ENCODE assay signal across 19 cellular contexts in genomic region chr1:24903560-24903954, GRCh38. TPM values are rescaled to one million over a fixed set of nuclear protein-coding genes. Genes with fewer than 3 reads are reported as not detected.
A peak's percentile ranks its signal among the peaks of the same experiment; 100 is the strongest.
DNase-seq lines count a peak whose midpoint lies in the region; ATAC-seq, FAIRE-seq and TF ChIP-seq lines count a peak whose summit lies in the region.
"Had no signal": no experiment of that assay in that cellular context is flagged by ENCODE, and none has a peak within 500 bp of the region (broad histone marks: within the 10 kb centered on the region; RNA-seq: fewer than 3 reads in every experiment).

No MANE protein-coding gene starts in this region.

- H3K79me2 ChIP-seq in osteoblast (ENCODE audit: insufficient read depth, low read length), result no peaks in the 10 kb centered on the region

- no peaks in the 10 kb centered on the region for H4K20me1 ChIP-seq in osteoblast (ENCODE audit: insufficient read depth, low read length)

- no peaks in the 10 kb centered on the region for H3K9me3 Mint-ChIP-seq in central memory CD8-positive, alpha-beta T cell
- H3K9me3 Mint-ChIP-seq: T-helper 1 cell treated with Interleukin-12 subunit alpha and Interleukin-12 subunit beta and Interleukin-4 antibody, amounts not matched to agents 30 μg/mL and 1 μg/mL, for 36 hours had no signal

- TF ChIP-seq CTCF in GM10266 (IDR thresholded peaks at IDR 0.05; ENCODE audit: control insufficient read depth, insufficient read depth, low read depth, missing control alignments), result no peak
- no peak for TF ChIP-seq CTCF in osteoblast (IDR thresholded peaks at IDR 0.05; ENCODE audit: extremely low read depth, low read depth, low read length)

- H3K4me2 ChIP-seq in osteoblast (ENCODE audit: insufficient read depth, low read length), result no peak overlapping the region

- H3K9me3 ChIP-seq in osteoblast (ENCODE audit: low read depth, low read length), result no peaks in the 10 kb centered on the region
- H3K9me3 ChIP-seq: adrenal gland, heart left ventricle had no signal

- peak overlapping the region; percentile 79 for H3K27ac Mint-ChIP-seq in central memory CD8-positive, alpha-beta T cell (ENCODE audit: low read depth)
- H3K27ac Mint-ChIP-seq: B cell; T-helper 1 cell treated with Interleukin-12 subunit alpha and Interleukin-12 subunit beta and Interleukin-4 antibody, amounts not matched to agents 30 μg/mL and 1 μg/mL, for 36 hours had no signal

- H3K36me3 ChIP-seq in osteoblast (ENCODE audit: insufficient read depth, low read length), result no peaks in the 10 kb centered on the region
- H3K36me3 ChIP-seq: adrenal gland had no signal

- H3K4me3 ChIP-seq in osteoblast (ENCODE audit: insufficient read depth, low read length), result no peak overlapping the region
- H3K4me3 ChIP-seq: adrenal gland, heart left ventricle had no signal

- no peaks in the 10 kb centered on the region for H3K27me3 Mint-ChIP-seq in central memory CD8-positive, alpha-beta T cell
- H3K27me3 Mint-ChIP-seq: B cell had no signal

- no peak overlapping the region for H2AFZ ChIP-seq in osteoblast (ENCODE audit: low read length)

- no peak overlapping the region for H3K4me3 Mint-ChIP-seq in central memory CD8-positive, alpha-beta T cell
- H3K4me3 Mint-ChIP-seq: B cell; T-helper 1 cell treated with Interleukin-12 subunit alpha and Interleukin-12 subunit beta and Interleukin-4 antibody, amounts not matched to agents 30 μg/mL and 1 μg/mL, for 36 hours had no signal

- FAIRE-seq in GM18507 (lab: Jason Lieb, UNC), result peak; percentile 18
- FAIRE-seq: islet of Langerhans had no signal

- peaks cover 89% of the 10 kb centered on the region for H3K36me3 Mint-ChIP-seq in central memory CD8-positive, alpha-beta T cell (ENCODE audit: insufficient read depth)

- no peak for ATAC-seq in central memory CD8-positive, alpha-beta T cell (replicated peaks; ENCODE audit: extremely low read depth, poor library complexity, severe bottlenecking)
- no peak for ATAC-seq in Right ventricle myocardium inferior
- ATAC-seq: heart left ventricle had no signal

- intact Hi-C loops in Right ventricle myocardium inferior (cut with DNase I), result no loop called here

- H3K4me1 ChIP-seq in osteoblast (ENCODE audit: insufficient read depth, low read length), result no peaks in the 10 kb centered on the region
- H3K4me1 ChIP-seq: adrenal gland, heart left ventricle had no signal

- DNase-seq in GM10266 (ENCODE audit: extremely low spot score), result peak; percentile 14
- DNase-seq in GM18507 (ENCODE audit: extremely low spot score, insufficient read length, low read depth), result no peak
- peak; percentile 6 to 11 for DNase-seq in central memory CD8-positive, alpha-beta T cell (ENCODE audit: low spot score in 2 of 2)
- DNase-seq in osteoblast (ENCODE audit: insufficient read length, low spot score, missing footprints), result peak; percentile 74
- no peak for DNase-seq in amniotic stem cell (lab: John Stamatoyannopoulos, UW)
- no peak for DNase-seq in Right ventricle myocardium inferior (ENCODE audit: missing footprints)
- DNase-seq in RPMI8226, result no peak
- DNase-seq: caudate nucleus; DMS 273 treated with DMSO at 0.1 percent for 48 hours; effector memory CD4-positive, alpha-beta T cell; GF-D8; NCI-H2029 treated with DMSO at 0.1 percent for 48 hours; NCI-H524 treated with DMSO at 0.1 percent for 48 hours; SHP77 had no signal

- no peaks in the 10 kb centered on the region for H3K27me3 ChIP-seq in osteoblast (ENCODE audit: insufficient read depth, low read length)

- peaks cover 61% of the 10 kb centered on the region for H3K4me1 Mint-ChIP-seq in central memory CD8-positive, alpha-beta T cell

- H3K27ac ChIP-seq in osteoblast (ENCODE audit: low read depth, low read length), result no peak overlapping the region
- H3K27ac ChIP-seq: adrenal gland, heart left ventricle had no signal

RNA-seq across cellular contexts. Expression of gene RUNX3, which starts 26.5 kb away (rescaled TPM):
- total RNA-seq in osteoblast (1.8 and 3.6 TPM in 2 replicates), Right ventricle myocardium inferior (1.8 TPM)

Comparison
In these comparisons a context has a peak if more than half of its experiments do, and no peak if none do; other contexts are left out.
1. DNase-seq: peak in GM10266 (single experiment), central memory CD8-positive, alpha-beta T cell (2 of 2) and osteoblast (single experiment); none in GM18507 (single experiment), amniotic stem cell (single experiment), Right ventricle myocardium inferior (single experiment) and RPMI8226 (single experiment).